In the genomic region with DNA sequence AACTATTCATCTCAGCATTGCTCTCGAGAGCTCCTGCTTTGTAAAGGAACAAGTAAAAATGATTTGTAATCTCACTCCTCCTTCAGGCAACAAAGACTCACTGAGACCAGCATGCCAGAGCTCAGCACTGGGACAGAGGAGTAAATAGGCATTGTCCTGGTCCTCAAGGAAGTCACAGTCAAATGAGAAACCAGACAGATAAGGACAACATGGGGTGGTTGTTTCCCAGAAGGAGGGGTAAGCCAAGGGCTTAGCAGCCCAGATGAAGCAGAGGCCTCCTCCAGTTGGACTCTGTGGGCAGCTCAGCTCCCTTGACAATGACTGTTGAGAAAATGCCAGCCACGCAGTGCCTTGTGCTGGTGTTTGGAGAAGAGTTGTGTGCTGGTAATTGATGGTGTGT, we compare ENCODE assay signal across 20 cellular contexts.
DNase-seq lines count a peak whose midpoint lies in the region.
"Had no signal": no experiment of that assay in that cellular context is flagged by ENCODE, and none has a peak within 500 bp of the region (broad histone marks: within the 10 kb centered on the region; RNA-seq: fewer than 3 reads in every experiment).

No MANE protein-coding gene starts in this region.

- H2BK120ac ChIP-seq in mesendoderm (ENCODE audit: low read depth, low read length): no peak overlapping the region

- H3K4me3 ChIP-seq in mesendoderm (ENCODE audit: low read length): no peak overlapping the region
- H3K4me3 ChIP-seq: A549; BLaER1 treated with 17β-estradiol and CSF1 and Interleukin-3, amounts not matched to agents 10 nM and 100 nM; GM12878 had no signal

- no peak overlapping the region for H3K23ac ChIP-seq in mesendoderm (ENCODE audit: low read length)

- H3K9ac ChIP-seq in mesendoderm (ENCODE audit: low read length): no peak overlapping the region
- H3K9ac ChIP-seq: BLaER1 treated with 17β-estradiol and CSF1 and Interleukin-3, amounts not matched to agents 10 nM and 100 nM had no signal

- WGBS in mesendoderm (ENCODE audit: extremely low coverage, insufficient coverage, low lambda C conversion rate): no CpG with 5 or more reads among the region's 2 CpGs

- no peaks in the 10 kb centered on the region for H3K79me1 ChIP-seq in mesendoderm (ENCODE audit: low read length)

- no peaks in the 10 kb centered on the region for H3K4me1 ChIP-seq in mesendoderm (ENCODE audit: control insufficient read depth, low read depth, low read length)
- H3K4me1 ChIP-seq: A549; BLaER1 treated with 17β-estradiol and CSF1 and Interleukin-3, amounts not matched to agents 10 nM and 100 nM; Caco-2 had no signal

- no peak overlapping the region for H2BK15ac ChIP-seq in mesendoderm (replicated peaks; ENCODE audit: low read depth)

- no peak overlapping the region for H2AK5ac ChIP-seq in mesendoderm (ENCODE audit: low read length)

- H2BK5ac ChIP-seq in mesendoderm (ENCODE audit: low read length): no peak overlapping the region

- H4K8ac ChIP-seq in mesendoderm (ENCODE audit: low read depth, low read length): no peak overlapping the region

- no peak overlapping the region for H4K5ac ChIP-seq in mesendoderm (ENCODE audit: low read length)

- no peaks in the 10 kb centered on the region for H3K36me3 ChIP-seq in mesendoderm (ENCODE audit: control insufficient read depth, insufficient read depth, low read length)
- H3K36me3 ChIP-seq: BLaER1 treated with 17β-estradiol and CSF1 and Interleukin-3, amounts not matched to agents 10 nM and 100 nM had no signal

- H3K18ac ChIP-seq in mesendoderm (ENCODE audit: low read length): no peak overlapping the region

- H3K27ac ChIP-seq in mesendoderm (ENCODE audit: low read depth, low read length) (peak overlapping the region; percentile 34), substantia nigra (ENCODE audit: low read depth, low read length, poor library complexity, severe bottlenecking) (no peak overlapping the region)
- H3K27ac ChIP-seq: 22Rv1; A549; BLaER1 treated with 17β-estradiol and CSF1 and Interleukin-3, amounts not matched to agents 10 nM and 100 nM; C4-2B had no signal

- no peak overlapping the region for H3K4ac ChIP-seq in mesendoderm (ENCODE audit: low read depth, low read length)

- H3K56ac ChIP-seq in mesendoderm (ENCODE audit: low read length): no peak overlapping the region

- no peaks in the 10 kb centered on the region for H3K79me2 ChIP-seq in mesendoderm (ENCODE audit: control insufficient read depth, insufficient read depth, low read length)

- no peak overlapping the region for H3K4me2 ChIP-seq in mesendoderm (ENCODE audit: low read length)
- H3K4me2 ChIP-seq: A549; BLaER1 treated with 17β-estradiol and CSF1 and Interleukin-3, amounts not matched to agents 10 nM and 100 nM had no signal

- H3K27me3 ChIP-seq in mesendoderm (ENCODE audit: insufficient read depth, low read length, poor library complexity): no peaks in the 10 kb centered on the region
- H3K27me3 ChIP-seq: BLaER1 treated with 17β-estradiol and CSF1 and Interleukin-3, amounts not matched to agents 10 nM and 100 nM had no signal

- DNase-seq in NCI-H82 (lab: John Stamatoyannopoulos, UW) (peak; percentile 37), NCI-H82 treated with DMSO at 0.1 percent for 48 hours (lab: John Stamatoyannopoulos, UW; ENCODE audit: unreplicated experiment) (no peak), mesendoderm (peak; percentile 73), substantia nigra (lab: John Stamatoyannopoulos, UW) (no peak), DMS153 (lab: John Stamatoyannopoulos, UW) (no peak)
- DNase-seq: AML-193; Caco-2; Calu3; CD4-positive, alpha-beta T cell; CD8-positive, alpha-beta T cell; DMS53; DMS79; DND-41; EL; GDM1 had no signal

Comparison
In these comparisons a context has a peak if more than half of its experiments do, and no peak if none do; other contexts are left out.
1. DNase-seq: peak in NCI-H82 (single experiment) and mesendoderm (single experiment); none in NCI-H82 treated with DMSO at 0.1 percent for 48 hours (single experiment), substantia nigra (0 of 49) and DMS153 (single experiment).